ENCODE assay signal across 18 cellular contexts in the genomic region with DNA sequence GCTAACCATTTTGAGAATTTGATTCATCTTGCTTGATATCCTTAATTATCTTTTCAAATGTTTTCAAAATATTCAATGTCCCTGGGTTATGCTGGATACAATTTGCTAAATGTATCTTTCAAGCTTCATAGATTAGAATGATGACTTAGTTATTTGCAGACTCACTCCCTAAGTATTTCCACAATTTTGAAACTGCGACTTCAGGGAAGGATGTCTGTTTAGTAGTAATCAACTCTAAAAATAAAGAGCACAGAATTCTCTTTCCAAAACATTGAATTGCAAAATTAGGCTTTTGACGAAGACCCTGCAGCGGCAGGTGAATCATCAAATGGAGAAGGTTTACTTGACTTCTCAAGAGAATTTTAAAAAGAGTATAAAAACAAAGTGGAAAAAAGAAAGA. TPM values are rescaled to one million over a fixed set of nuclear protein-coding genes. Genes with fewer than 3 reads are reported as not detected.
A peak's percentile ranks its signal among the peaks of the same experiment; 100 is the strongest.
DNase-seq lines count a peak whose midpoint lies in the region; ATAC-seq, FAIRE-seq and TF ChIP-seq lines count a peak whose summit lies in the region.
"Had no signal": no experiment of that assay in that cellular context is flagged by ENCODE, and none has a peak within 500 bp of the region (broad histone marks: within the 10 kb centered on the region; RNA-seq: fewer than 3 reads in every experiment).

No MANE protein-coding gene starts in this region.

- no peak overlapping the region for H3K4me3 ChIP-seq in astrocyte (ENCODE audit: insufficient read depth, low read depth, low read length)
- H3K4me3 ChIP-seq in gastroesophageal sphincter, result no peak overlapping the region
- no peak overlapping the region for H3K4me3 ChIP-seq in smooth muscle cell
- no peak overlapping the region for H3K4me3 ChIP-seq in dorsolateral prefrontal cortex
- H3K4me3 ChIP-seq: Peyer's patch had no signal

- H3K4me3 Mint-ChIP-seq in astrocyte (ENCODE audit: unreplicated experiment), result no peak overlapping the region
- no peak overlapping the region for H3K4me3 Mint-ChIP-seq in nephron progenitor cell
- H3K4me3 Mint-ChIP-seq: CD4-positive, alpha-beta memory T cell had no signal

- no peak for FAIRE-seq in astrocyte (lab: Jason Lieb, UNC)
- FAIRE-seq: H54 had no signal

- no peaks in the 10 kb centered on the region for H3K9me3 ChIP-seq in astrocyte (ENCODE audit: insufficient read depth, low read depth, low read length)
- no peaks in the 10 kb centered on the region for H3K9me3 ChIP-seq in gastroesophageal sphincter
- H3K9me3 ChIP-seq in smooth muscle cell (replicated peaks; ENCODE audit: low read depth), result no peaks in the 10 kb centered on the region
- H3K9me3 ChIP-seq: BE2C, Peyer's patch had no signal

- H3K4me1 Mint-ChIP-seq in astrocyte (ENCODE audit: low read depth, unreplicated experiment) (peaks cover 13% of the 10 kb centered on the region), nephron progenitor cell (peaks cover under 1% of the 10 kb centered on the region)
- H3K4me1 Mint-ChIP-seq: CD4-positive, alpha-beta memory T cell had no signal

- no peaks in the 10 kb centered on the region for H3F3A ChIP-seq in smooth muscle cell (ENCODE audit: low read depth)

- H3K36me3 ChIP-seq in astrocyte (ENCODE audit: insufficient read depth, low read length), result no peaks in the 10 kb centered on the region
- no peaks in the 10 kb centered on the region for H3K36me3 ChIP-seq in gastroesophageal sphincter
- H3K36me3 ChIP-seq in smooth muscle cell (ENCODE audit: low read depth), result no peaks in the 10 kb centered on the region
- H3K36me3 ChIP-seq: BE2C, Peyer's patch had no signal

- TF ChIP-seq POLR2A in gastroesophageal sphincter (IDR thresholded peaks at IDR 0.05), result no peak

- H4K20me1 ChIP-seq in astrocyte (ENCODE audit: insufficient read depth, low read length), result no peaks in the 10 kb centered on the region
- H4K20me1 ChIP-seq in smooth muscle cell (ENCODE audit: low read depth), result no peaks in the 10 kb centered on the region

- H3K36me3 Mint-ChIP-seq in astrocyte (ENCODE audit: low read depth, unreplicated experiment) (no peaks in the 10 kb centered on the region), nephron progenitor cell (ENCODE audit: low read depth) (no peaks in the 10 kb centered on the region)
- H3K36me3 Mint-ChIP-seq: CD4-positive, alpha-beta memory T cell had no signal

- H3K4me2 ChIP-seq in astrocyte (ENCODE audit: low read length) (no peak overlapping the region), smooth muscle cell (peak overlapping the region; percentile 58)

- intact Hi-C loops in dorsolateral prefrontal cortex (cut with DNase I), result no loop called here

- WGBS in gastroesophageal sphincter (ENCODE audit: low coverage in 1 of 2), 2 donors, result 48 to 56% methylated on average over 3 of the region's 3 CpGs
- 27% methylated on average over 3 of the region's 3 CpGs for WGBS in smooth muscle cell (ENCODE audit: low lambda C conversion rate)

- H3K27ac ChIP-seq in astrocyte (ENCODE audit: low read depth, low read length) (no peak overlapping the region), gastroesophageal sphincter (peak overlapping the region in 3 of 4 donors; percentile 61 to 83 (median 72)), smooth muscle cell (ENCODE audit: low read depth) (peak overlapping the region; percentile 71), dorsolateral prefrontal cortex (no peak overlapping the region)
- H3K27ac ChIP-seq: Peyer's patch had no signal

- H3K4me1 ChIP-seq in astrocyte (ENCODE audit: insufficient read depth, low read length) (peaks cover 4% of the 10 kb centered on the region), gastroesophageal sphincter (peaks cover 0 to 39% (median 0%) of the 10 kb centered on the region in 3 donors), smooth muscle cell (ENCODE audit: low read depth) (peaks cover 3% of the 10 kb centered on the region)

- no peak for TF ChIP-seq EP300 in gastroesophageal sphincter (IDR thresholded peaks at IDR 0.05)

- H3K27ac Mint-ChIP-seq in astrocyte (ENCODE audit: unreplicated experiment) (no peak overlapping the region), nephron progenitor cell (no peak overlapping the region)
- H3K27ac Mint-ChIP-seq: CD4-positive, alpha-beta memory T cell had no signal

- ATAC-seq in gastroesophageal sphincter (no peak), GM21390 (IDR thresholded peaks at IDR 0.05; ENCODE audit: unreplicated experiment) (no peak)

- H2AFZ ChIP-seq in astrocyte (ENCODE audit: low read depth, low read length) (no peak overlapping the region), smooth muscle cell (ENCODE audit: low read depth) (no peak overlapping the region)

- DNase-seq in GM03348 (ENCODE audit: low spot score) (peak; percentile 20), astrocyte (ENCODE audit: low read depth) (peak; percentile 43), smooth muscle cell (lab: John Stamatoyannopoulos, UW; ENCODE audit: unreplicated experiment) (no peak), dorsolateral prefrontal cortex (no peak), nephron progenitor cell (no peak), SKM-1 (lab: John Stamatoyannopoulos, UW; ENCODE audit: unreplicated experiment) (no peak)
- DNase-seq: BE2C; CD4-positive, alpha-beta memory T cell; DND-41; Karpas-422; NCI-H1417; NCI-H1930; NCI-H510A; Peyer's patch; Right ventricle myocardium superior had no signal

- H3K9ac ChIP-seq in astrocyte (ENCODE audit: low read length), result no peak overlapping the region
- H3K9ac ChIP-seq in smooth muscle cell (ENCODE audit: low read depth), result no peak overlapping the region

- H3K27me3 ChIP-seq in astrocyte (ENCODE audit: insufficient read depth, low read length) (no peaks in the 10 kb centered on the region), gastroesophageal sphincter (no peaks in the 10 kb centered on the region), smooth muscle cell (ENCODE audit: low read depth) (no peaks in the 10 kb centered on the region), dorsolateral prefrontal cortex (no peaks in the 10 kb centered on the region)
- H3K27me3 ChIP-seq: BE2C, Peyer's patch had no signal

- no peaks in the 10 kb centered on the region for H3K9me3 Mint-ChIP-seq in astrocyte (ENCODE audit: unreplicated experiment)
- H3K9me3 Mint-ChIP-seq in nephron progenitor cell, result no peaks in the 10 kb centered on the region
- H3K9me3 Mint-ChIP-seq: CD4-positive, alpha-beta memory T cell had no signal

- H3K27me3 Mint-ChIP-seq in astrocyte (ENCODE audit: low read depth, unreplicated experiment), result no peaks in the 10 kb centered on the region
- H3K27me3 Mint-ChIP-seq in nephron progenitor cell (ENCODE audit: low read depth, poor library complexity), result peaks cover 3% of the 10 kb centered on the region

- no peaks in the 10 kb centered on the region for H3K79me2 ChIP-seq in astrocyte (ENCODE audit: insufficient read depth, low read length)
- H3K79me2 ChIP-seq in smooth muscle cell (ENCODE audit: low read depth), result no peaks in the 10 kb centered on the region

- TF ChIP-seq CTCF in astrocyte (IDR thresholded peaks at IDR 0.05; ENCODE audit: insufficient read depth, low read depth, low read length) (no peak), gastroesophageal sphincter (IDR thresholded peaks at IDR 0.05) (no peak), smooth muscle cell (IDR thresholded peaks at IDR 0.05; ENCODE audit: borderline replicate concordance, insufficient read depth, poor library complexity, severe bottlenecking) (no peak), dorsolateral prefrontal cortex (IDR thresholded peaks at IDR 0.05 in 54 of 56, conservative IDR thresholded peaks at IDR 0.05 in 2 of 56; ENCODE audit: low read depth in 1 of 56, partially characterized antibody in 56 of 56) (no peak), nephron progenitor cell (IDR thresholded peaks at IDR 0.05) (no peak)

RNA-seq across cellular contexts. Expression of gene RGS1, which starts 14.2 kb away (rescaled TPM):
- total RNA-seq in astrocyte (not detected in 2 replicates), gastroesophageal sphincter (10 to 100 TPM in 2 of 4 donors, 1 to 10 TPM in 2; 5.6 to 18.0 (median 12.8) TPM), smooth muscle cell (224 and 333 TPM in 2 replicates), dorsolateral prefrontal cortex (100 to 1,000 TPM in 6 of 120 experiments, 10 to 100 TPM in 87, 1 to 10 TPM in 27; 1.8 to 176 (median 19.2) TPM)
- polyA plus RNA-seq in smooth muscle cell, result 88.7 and 119 TPM in 2 replicates

RNA-seq across cellular contexts. Expression of gene RGS13, which starts 46.1 kb away (rescaled TPM):
- total RNA-seq in astrocyte (not detected in 2 replicates), gastroesophageal sphincter (1 to 10 TPM in 2 of 4 donors, under 1 TPM in 1, not detected in 1; 0.77 to 1.9 (median 1.1) TPM), smooth muscle cell (1.3 TPM in 1 of 2 replicates, not detected in the other), dorsolateral prefrontal cortex (under 1 TPM in 3 of 120 experiments, not detected in 117; 0.10 to 0.32 (median 0.25) TPM)
- polyA plus RNA-seq in smooth muscle cell, result 0.27 and 0.45 TPM in 2 replicates
- total RNA-seq: CD4-positive, alpha-beta memory T cell had no signal
- polyA plus RNA-seq: CD4-positive, alpha-beta memory T cell had no signal

Comparison
In these comparisons a context has a peak if more than half of its experiments do, and no peak if none do; other contexts are left out.
1. DNase-seq: peak in GM03348 (single experiment) and astrocyte (single experiment); none in smooth muscle cell (single experiment), dorsolateral prefrontal cortex (0 of 10), nephron progenitor cell (single experiment) and SKM-1 (single experiment).
2. H3K27ac ChIP-seq: peak in gastroesophageal sphincter (3 of 4) and smooth muscle cell (single experiment); none in astrocyte (single experiment) and dorsolateral prefrontal cortex (0 of 59).